18 cellular contexts compared by ENCODE assay signal in the genomic region with DNA sequence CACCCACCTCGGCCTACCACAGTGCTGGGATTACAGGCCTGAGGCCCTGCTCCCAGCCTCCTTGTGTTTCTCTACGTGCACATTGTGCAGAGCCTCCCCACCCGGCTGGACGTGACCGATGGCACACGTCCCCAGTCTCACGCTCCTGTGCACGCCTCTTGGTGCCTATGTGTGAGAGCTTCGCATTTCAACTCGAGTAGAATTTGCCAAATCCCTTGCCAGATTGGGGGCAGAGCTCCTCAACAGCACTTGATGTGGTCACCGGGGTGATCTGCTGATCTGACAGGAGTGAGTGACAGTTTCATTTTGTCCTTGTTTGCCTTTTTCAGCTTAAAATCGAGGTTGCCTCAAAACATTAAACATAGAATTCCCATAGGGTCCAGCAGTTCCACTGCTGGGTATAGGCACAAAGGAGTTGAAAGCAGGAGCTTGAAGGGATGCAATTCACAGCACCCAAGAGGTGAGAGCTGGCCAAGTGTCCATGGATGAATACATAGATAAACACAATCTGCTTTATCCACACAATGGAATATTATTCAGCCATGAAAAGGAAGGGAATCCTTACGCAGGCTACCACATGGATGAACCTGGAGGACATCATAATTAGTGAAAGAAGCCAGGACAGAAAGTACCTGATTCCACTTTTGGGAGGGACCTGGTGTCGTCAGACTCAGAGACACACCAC. TPM values are rescaled to one million over a fixed set of nuclear protein-coding genes. Genes with fewer than 3 reads are reported as not detected.
A peak's percentile ranks its signal among the peaks of the same experiment; 100 is the strongest.
DNase-seq lines count a peak whose midpoint lies in the region; ATAC-seq lines count a peak whose summit lies in the region.
"Had no signal": no experiment of that assay in that cellular context is flagged by ENCODE, and none has a peak within 500 bp of the region (broad histone marks: within the 10 kb centered on the region; RNA-seq: fewer than 3 reads in every experiment).

No MANE protein-coding gene starts in this region.

- CTCF ChIA-PET in activated CD4-positive, alpha-beta T cell treated with anti-CD3 and anti-CD28 coated beads, Interleukin-2, amount 10 ng/mL, durations not matched to agents 7 days and 5 days (lab: Charles Lee) = interaction anchor here (0.7 to 1.7 kb wide), 5 partner anchors 9 to 23 kb away, joined by 3 to 6 read pairs (median 4); no protein-coding TSS in a partner anchor
- CTCF ChIA-PET in activated CD4-positive, alpha-beta memory T cell treated with anti-CD3 and anti-CD28 coated beads for 36 hours (lab: Charles Lee) = interaction anchor here (1.3 to 2.9 kb wide), 2 partner anchors 16 to 23 kb away, joined by 3 to 9 read pairs; no protein-coding TSS in a partner anchor

- no peaks in the 10 kb centered on the region for H3K36me3 Mint-ChIP-seq in activated CD4-positive, alpha-beta T cell treated with anti-CD3 and anti-CD28 coated beads, Interleukin-2, amount 10 ng/mL, durations not matched to agents 7 days and 5 days (ENCODE audit: low read depth)
- H3K36me3 Mint-ChIP-seq in activated CD4-positive, alpha-beta memory T cell treated with anti-CD3 and anti-CD28 coated beads for 36 hours = no peaks in the 10 kb centered on the region
- H3K36me3 Mint-ChIP-seq in naive thymus-derived CD8-positive, alpha-beta T cell = no peaks in the 10 kb centered on the region

- H3K27ac Mint-ChIP-seq in activated CD4-positive, alpha-beta T cell treated with anti-CD3 and anti-CD28 coated beads, Interleukin-2, amount 10 ng/mL, durations not matched to agents 7 days and 5 days = peak overlapping the region; percentile 82
- peak overlapping the region; percentile 69 for H3K27ac Mint-ChIP-seq in activated CD4-positive, alpha-beta memory T cell treated with anti-CD3 and anti-CD28 coated beads for 36 hours
- peak overlapping the region; percentile 78 to 92 (median 90) for H3K27ac Mint-ChIP-seq in naive thymus-derived CD8-positive, alpha-beta T cell
- H3K27ac Mint-ChIP-seq: endodermal cell had no signal

- H3K4me1 Mint-ChIP-seq in activated CD4-positive, alpha-beta T cell treated with anti-CD3 and anti-CD28 coated beads, Interleukin-2, amount 10 ng/mL, durations not matched to agents 7 days and 5 days = peaks cover 30% of the 10 kb centered on the region
- H3K4me1 Mint-ChIP-seq in activated CD4-positive, alpha-beta memory T cell treated with anti-CD3 and anti-CD28 coated beads for 36 hours (ENCODE audit: low read depth) = peaks cover 19% of the 10 kb centered on the region
- peaks cover 3 to 40% (median 24%) of the 10 kb centered on the region in 4 donors for H3K4me1 Mint-ChIP-seq in naive thymus-derived CD8-positive, alpha-beta T cell
- H3K4me1 Mint-ChIP-seq: endodermal cell had no signal

- H3K27me3 Mint-ChIP-seq in activated CD4-positive, alpha-beta T cell treated with anti-CD3 and anti-CD28 coated beads, Interleukin-2, amount 10 ng/mL, durations not matched to agents 7 days and 5 days = no peaks in the 10 kb centered on the region
- no peaks in the 10 kb centered on the region for H3K27me3 Mint-ChIP-seq in activated CD4-positive, alpha-beta memory T cell treated with anti-CD3 and anti-CD28 coated beads for 36 hours
- no peaks in the 10 kb centered on the region for H3K27me3 Mint-ChIP-seq in naive thymus-derived CD8-positive, alpha-beta T cell

- ATAC-seq in naive thymus-derived CD8-positive, alpha-beta T cell = peak; percentile 59 to 74
- ATAC-seq in HG02981 (IDR thresholded peaks at IDR 0.05; ENCODE audit: unreplicated experiment) = no peak

- POLR2A ChIA-PET in activated CD4-positive, alpha-beta T cell treated with anti-CD3 and anti-CD28 coated beads, Interleukin-2, amount 10 ng/mL, durations not matched to agents 7 days and 5 days (lab: Charles Lee) = no interaction called here
- POLR2A ChIA-PET in activated CD4-positive, alpha-beta memory T cell treated with anti-CD3 and anti-CD28 coated beads for 36 hours (lab: Charles Lee) = interaction anchor here (0.8 to 1.3 kb wide), 2 partner anchors 8 to 16 kb away, joined by 3 to 5 read pairs; no protein-coding TSS in a partner anchor
- POLR2A ChIA-PET in naive thymus-derived CD8-positive, alpha-beta T cell (lab: Charles Lee) = interaction anchor here (0.7 to 1.8 kb wide), 10 partner anchors 9 to 63 kb away, joined by 3 to 11 read pairs (median 4); partner anchors contain the start of genes HCFC1 and TMEM187

- no peak overlapping the region for H3K4me3 Mint-ChIP-seq in activated CD4-positive, alpha-beta T cell treated with anti-CD3 and anti-CD28 coated beads, Interleukin-2, amount 10 ng/mL, durations not matched to agents 7 days and 5 days
- no peak overlapping the region for H3K4me3 Mint-ChIP-seq in activated CD4-positive, alpha-beta memory T cell treated with anti-CD3 and anti-CD28 coated beads for 36 hours
- peak overlapping the region; percentile 50 to 85 (median 71) for H3K4me3 Mint-ChIP-seq in naive thymus-derived CD8-positive, alpha-beta T cell
- H3K4me3 Mint-ChIP-seq: endodermal cell, nephron progenitor cell had no signal

- intact Hi-C loops in activated CD4-positive, alpha-beta memory T cell treated with anti-CD3 and anti-CD28 coated beads for 36 hours (cut with micrococcal nuclease) = no loop called here

- no peaks in the 10 kb centered on the region for H3K9me3 Mint-ChIP-seq in activated CD4-positive, alpha-beta T cell treated with anti-CD3 and anti-CD28 coated beads, Interleukin-2, amount 10 ng/mL, durations not matched to agents 7 days and 5 days
- H3K9me3 Mint-ChIP-seq in activated CD4-positive, alpha-beta memory T cell treated with anti-CD3 and anti-CD28 coated beads for 36 hours = no peaks in the 10 kb centered on the region
- H3K9me3 Mint-ChIP-seq in naive thymus-derived CD8-positive, alpha-beta T cell = peaks cover 0 to 2% (median 0%) of the 10 kb centered on the region in 9 donors

- peak; percentile 34 for DNase-seq in activated CD4-positive, alpha-beta T cell treated with anti-CD3 and anti-CD28 coated beads, Interleukin-2, amount 10 ng/mL, durations not matched to agents 7 days and 5 days
- DNase-seq in activated CD4-positive, alpha-beta T cell treated with anti-CD3 and anti-CD28 coated beads, Interleukin-2, amount 50 U/mL, for 4 hours = no peak
- DNase-seq in activated CD4-positive, alpha-beta memory T cell treated with anti-CD3 and anti-CD28 coated beads for 36 hours = no peak
- DNase-seq in naive thymus-derived CD8-positive, alpha-beta T cell = peak in 3 of 10 donors; percentile 36 to 55 (median 54)
- no peak for DNase-seq in NCI-H2227 (lab: John Stamatoyannopoulos, UW; ENCODE audit: unreplicated experiment)
- DNase-seq: activated gamma-delta T cell; BE2C; endodermal cell; GM23248; NCI-H1105; NCI-H2081 treated with DMSO at 0.1 percent for 48 hours; nephron progenitor cell; NK-92 treated with Interleukin-12 subunit alpha and Interleukin-12 subunit beta, amount 100 ng/mL, for 24 hours; Peyer's patch; small intestine; stimulated activated CD4-positive, alpha-beta T cell treated with anti-CD3 and anti-CD28 coated beads, Interleukin-2, amount 100 ng/mL, for 48 hours; WERI-Rb-1 had no signal

RNA-seq across cellular contexts. Expression of gene TMEM187, which starts 17.6 kb away (rescaled TPM):
- total RNA-seq in activated CD4-positive, alpha-beta T cell treated with anti-CD3 and anti-CD28 coated beads, Interleukin-2, amount 10 ng/mL, durations not matched to agents 7 days and 5 days = 1 to 10 TPM; 7.9 to 8.5 TPM
- total RNA-seq in activated CD4-positive, alpha-beta memory T cell treated with anti-CD3 and anti-CD28 coated beads for 36 hours = 1 to 10 TPM; 8.6 to 9.1 TPM
- 10 to 100 TPM in 1 of 2 experiments, 1 to 10 TPM in 1; 9.3 to 11.2 TPM for total RNA-seq in naive thymus-derived CD8-positive, alpha-beta T cell
- 10 to 100 TPM in 1 of 3 donors, 1 to 10 TPM in 2; 3.1 to 13.6 (median 8.9) TPM for polyA plus RNA-seq in naive thymus-derived CD8-positive, alpha-beta T cell

RNA-seq across cellular contexts. Expression of gene HCFC1, which starts 18.5 kb away (rescaled TPM):
- 100 to 1,000 TPM; 116 to 121 TPM for total RNA-seq in activated CD4-positive, alpha-beta T cell treated with anti-CD3 and anti-CD28 coated beads, Interleukin-2, amount 10 ng/mL, durations not matched to agents 7 days and 5 days
- 10 to 100 TPM; 90.4 to 93.0 TPM for total RNA-seq in activated CD4-positive, alpha-beta memory T cell treated with anti-CD3 and anti-CD28 coated beads for 36 hours
- 10 to 100 TPM; 62.4 to 64.9 TPM for total RNA-seq in naive thymus-derived CD8-positive, alpha-beta T cell
- polyA plus RNA-seq in naive thymus-derived CD8-positive, alpha-beta T cell = 10 to 100 TPM in 1 of 3 donors, 1 to 10 TPM in 2; 3.3 to 11.9 (median 7.9) TPM

RNA-seq across cellular contexts. Expression of gene IRAK1, which starts 29.6 kb away (rescaled TPM):
- total RNA-seq in activated CD4-positive, alpha-beta T cell treated with anti-CD3 and anti-CD28 coated beads, Interleukin-2, amount 10 ng/mL, durations not matched to agents 7 days and 5 days = 100 to 1,000 TPM; 107 to 112 TPM
- total RNA-seq in activated CD4-positive, alpha-beta memory T cell treated with anti-CD3 and anti-CD28 coated beads for 36 hours = 100 to 1,000 TPM in 1 of 2 experiments, 10 to 100 TPM in 1; 99.6 to 106 TPM
- 10 to 100 TPM; 68.8 to 76.6 TPM for total RNA-seq in naive thymus-derived CD8-positive, alpha-beta T cell
- 10 to 100 TPM; 23.9 to 44.7 (median 27.8) TPM for polyA plus RNA-seq in naive thymus-derived CD8-positive, alpha-beta T cell

RNA-seq across cellular contexts. Expression of gene RENBP, which starts 45.7 kb away (rescaled TPM):
- 10 to 100 TPM; 14.2 to 16.5 TPM for total RNA-seq in activated CD4-positive, alpha-beta T cell treated with anti-CD3 and anti-CD28 coated beads, Interleukin-2, amount 10 ng/mL, durations not matched to agents 7 days and 5 days
- 1 to 10 TPM; 8.2 to 8.4 TPM for total RNA-seq in activated CD4-positive, alpha-beta memory T cell treated with anti-CD3 and anti-CD28 coated beads for 36 hours
- 10 to 100 TPM; 17.8 to 18.2 TPM for total RNA-seq in naive thymus-derived CD8-positive, alpha-beta T cell
- polyA plus RNA-seq in naive thymus-derived CD8-positive, alpha-beta T cell = under 1 TPM; 0.49 to 0.96 (median 0.73) TPM
- polyA plus RNA-seq: GM23248 had no signal

RNA-seq across cellular contexts. Expression of gene NAA10, which starts 55.3 kb away (rescaled TPM):
- total RNA-seq in activated CD4-positive, alpha-beta T cell treated with anti-CD3 and anti-CD28 coated beads, Interleukin-2, amount 10 ng/mL, durations not matched to agents 7 days and 5 days = 10 to 100 TPM; 72.9 to 83.2 TPM
- 100 to 1,000 TPM; 106 to 115 TPM for total RNA-seq in activated CD4-positive, alpha-beta memory T cell treated with anti-CD3 and anti-CD28 coated beads for 36 hours
- 10 to 100 TPM; 72.1 to 80.8 TPM for total RNA-seq in naive thymus-derived CD8-positive, alpha-beta T cell
- 10 to 100 TPM; 66.8 to 73.3 (median 71.3) TPM for polyA plus RNA-seq in naive thymus-derived CD8-positive, alpha-beta T cell

Comparison
In these comparisons a context has a peak if more than half of its experiments do, and no peak if none do; other contexts are left out.
1. H3K4me3 Mint-ChIP-seq: peak in naive thymus-derived CD8-positive, alpha-beta T cell (10 of 10); none in activated CD4-positive, alpha-beta T cell treated with anti-CD3 and anti-CD28 coated beads, Interleukin-2, amount 10 ng/mL, durations not matched to agents 7 days and 5 days (single experiment) and activated CD4-positive, alpha-beta memory T cell treated with anti-CD3 and anti-CD28 coated beads for 36 hours (single experiment).
2. Peak in every context shown above with its lines, with median percentiles within 50 percentile points of each other: H3K27ac Mint-ChIP-seq.